ENCODE assay signal across 8 cellular contexts in the genomic region with DNA sequence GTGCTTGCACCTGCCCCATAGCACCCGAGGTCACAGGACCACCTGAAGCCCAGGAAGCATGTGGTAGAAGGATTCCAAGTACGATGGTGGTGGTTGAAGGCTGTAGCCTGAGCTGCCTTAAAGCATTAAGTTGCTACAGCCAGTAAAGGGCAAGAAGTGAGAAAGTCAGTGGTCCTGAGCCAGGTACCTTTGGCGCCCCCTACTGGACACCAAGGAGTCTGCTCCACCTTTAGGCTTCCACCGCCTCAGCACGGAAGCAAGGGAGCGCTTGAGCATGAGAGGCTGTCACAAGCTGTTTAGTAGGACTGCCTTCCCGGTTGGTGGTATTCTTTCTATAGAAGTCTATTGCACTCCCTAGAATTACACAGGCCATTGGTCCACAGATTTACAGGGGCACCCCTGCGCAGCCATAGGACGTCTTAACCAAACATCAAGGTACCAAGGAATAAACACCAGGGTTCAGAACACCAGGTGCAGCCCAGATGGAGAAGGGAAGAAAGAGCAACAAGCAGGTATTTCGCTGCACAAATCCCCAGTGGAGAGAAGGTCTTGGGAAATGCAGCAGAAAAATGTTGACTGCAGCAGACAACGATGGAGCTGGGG. TPM values are rescaled to one million over a fixed set of nuclear protein-coding genes. Genes with fewer than 3 reads are reported as not detected.
DNase-seq lines count a peak whose midpoint lies in the region; ATAC-seq and TF ChIP-seq lines count a peak whose summit lies in the region.

No MANE protein-coding gene starts in this region.

- peaks cover 12% of the 10 kb centered on the region for H3K23me2 ChIP-seq in H9 (ENCODE audit: insufficient read length, low read depth, low read length, poor library complexity, severe bottlenecking)

- no peaks in the 10 kb centered on the region; a peak in 1 of 5 replicates for H3K9me3 Mint-ChIP-seq in H9
- no peaks in the 10 kb centered on the region for H3K9me3 Mint-ChIP-seq in natural killer cell treated with Interleukin-12 subunit alpha and Interleukin-12 subunit beta and Interleukin-15 and Interleukin-18, amount 100 ng/mL, for 72 hours
- H3K9me3 Mint-ChIP-seq in stimulated activated naive CD8-positive, alpha-beta T cell treated with anti-CD3 and anti-CD28 coated beads, Interleukin-15, amount 100 ng/mL, for 72 hours, result no peaks in the 10 kb centered on the region

- no peak overlapping the region for H3K4me2 ChIP-seq in H9 (ENCODE audit: insufficient read depth, insufficient read length, low read length)

- no peak overlapping the region for H3K14ac ChIP-seq in H9 (ENCODE audit: insufficient read depth, low read length)

- no peak overlapping the region for H2BK20ac ChIP-seq in H9 (ENCODE audit: low read depth, low read length, poor library complexity, severe bottlenecking)

- peaks cover 34% of the 10 kb centered on the region for H3K27me3 ChIP-seq in H9 (ENCODE audit: insufficient read depth, low read length)

- no peak overlapping the region for H3T11ph ChIP-seq in H9 (ENCODE audit: low read length)

- peaks cover 16 to 27% of the 10 kb centered on the region in 2 experiments for H3K4me1 Mint-ChIP-seq in H9
- H3K4me1 Mint-ChIP-seq in natural killer cell treated with Interleukin-12 subunit alpha and Interleukin-12 subunit beta and Interleukin-15 and Interleukin-18, amount 100 ng/mL, for 72 hours (ENCODE audit: low read depth in 2 of 2), result peaks cover 0 to 9% of the 10 kb centered on the region in 2 donors
- peaks cover 18% of the 10 kb centered on the region for H3K4me1 Mint-ChIP-seq in stimulated activated naive CD8-positive, alpha-beta T cell treated with anti-CD3 and anti-CD28 coated beads, Interleukin-15, amount 100 ng/mL, for 72 hours

- no peak overlapping the region for H3K18ac ChIP-seq in H9 (ENCODE audit: insufficient read length, low read depth, low read length)

- H2BK12ac ChIP-seq in H9 (ENCODE audit: insufficient read length, low read depth, low read length), result no peak overlapping the region

- no peak overlapping the region for H2AFZ ChIP-seq in H9 (ENCODE audit: low read length)

- no peak overlapping the region for H4K5ac ChIP-seq in H9 (ENCODE audit: insufficient read length, low read depth, low read length)

- H2BK120ac ChIP-seq in H9 (ENCODE audit: low read depth, low read length, poor library complexity, severe bottlenecking), result no peak overlapping the region

- H2AK5ac ChIP-seq in H9 (ENCODE audit: insufficient read length, low read length), result no peak overlapping the region

- no peaks in the 10 kb centered on the region for H3K4me1 ChIP-seq in H9 (ENCODE audit: insufficient read depth, low read length)

- TF ChIP-seq POLR2A in erythroblast (IDR thresholded peaks at IDR 0.05; ENCODE audit: low read length), result no peak

- no peak overlapping the region for H3K27ac ChIP-seq in H9 (ENCODE audit: insufficient read length, low read depth, low read length)

- no peak overlapping the region for H3K27ac Mint-ChIP-seq in H9
- H3K27ac Mint-ChIP-seq in natural killer cell treated with Interleukin-12 subunit alpha and Interleukin-12 subunit beta and Interleukin-15 and Interleukin-18, amount 100 ng/mL, for 72 hours, result no peak overlapping the region
- H3K27ac Mint-ChIP-seq in stimulated activated naive CD8-positive, alpha-beta T cell treated with anti-CD3 and anti-CD28 coated beads, Interleukin-15, amount 100 ng/mL, for 72 hours, result no peak overlapping the region

- no peak overlapping the region for H4K91ac ChIP-seq in H9 (ENCODE audit: insufficient read length, low read depth, low read length)

- no CpG with 5 or more reads among the region's 11 CpGs for WGBS in H9 (ENCODE audit: extremely low coverage, insufficient read length, low lambda C conversion rate)

- peaks cover 85% of the 10 kb centered on the region for H3K27me3 Mint-ChIP-seq in H9 (ENCODE audit: low read depth)
- peaks cover 35 to 37% of the 10 kb centered on the region in 2 donors for H3K27me3 Mint-ChIP-seq in natural killer cell treated with Interleukin-12 subunit alpha and Interleukin-12 subunit beta and Interleukin-15 and Interleukin-18, amount 100 ng/mL, for 72 hours
- peaks cover 75% of the 10 kb centered on the region for H3K27me3 Mint-ChIP-seq in stimulated activated naive CD8-positive, alpha-beta T cell treated with anti-CD3 and anti-CD28 coated beads, Interleukin-15, amount 100 ng/mL, for 72 hours

- no peak overlapping the region for H3K4ac ChIP-seq in H9 (ENCODE audit: low read depth, low read length)

- peak; percentile 63 to 64 for ATAC-seq in natural killer cell treated with Interleukin-12 subunit alpha and Interleukin-12 subunit beta and Interleukin-15 and Interleukin-18, amount 100 ng/mL, for 72 hours
- peak; percentile 70 for ATAC-seq in stimulated activated naive CD8-positive, alpha-beta T cell treated with anti-CD3 and anti-CD28 coated beads, Interleukin-15, amount 100 ng/mL, for 72 hours
- no peak for ATAC-seq in GM21367 (IDR thresholded peaks at IDR 0.05; ENCODE audit: unreplicated experiment)

- DNase-seq in COLO668 (lab: John Stamatoyannopoulos, UW; ENCODE audit: unreplicated experiment) (peak; percentile 38), H9 (peak; percentile 91), NCI-H526 (lab: John Stamatoyannopoulos, UW) (peak; percentile 20 to 82), erythroblast (lab: John Stamatoyannopoulos, UW) (peak; percentile 73 to 85)
- DNase-seq in activated CD8-positive, alpha-beta memory T cell treated with anti-CD3 and anti-CD28 coated beads, Interleukin-2, amount 50 U/mL, for 1 hour (ENCODE audit: extremely low read depth), result peak; percentile 12
- DNase-seq in natural killer cell treated with Interleukin-12 subunit alpha and Interleukin-12 subunit beta and Interleukin-15 and Interleukin-18, amount 100 ng/mL, for 72 hours (ENCODE audit: low spot score), result no peak
- peak; percentile 57 to 66 for DNase-seq in stimulated activated naive CD8-positive, alpha-beta T cell treated with anti-CD3 and anti-CD28 coated beads, Interleukin-15, amount 100 ng/mL, for 72 hours

- no peaks in the 10 kb centered on the region for H3K79me1 ChIP-seq in H9 (ENCODE audit: insufficient read depth, low read depth, low read length, poor library complexity, severe bottlenecking)

- H3K23ac ChIP-seq in H9 (ENCODE audit: insufficient read length, low read depth, low read length), result no peak overlapping the region

- H3K79me2 ChIP-seq in H9 (ENCODE audit: insufficient read depth, low read length), result no peaks in the 10 kb centered on the region

- H3K56ac ChIP-seq in H9 (ENCODE audit: insufficient read length, low read depth, low read length), result no peak overlapping the region

- no peak overlapping the region for H2BK15ac ChIP-seq in H9 (ENCODE audit: low read depth, low read length)

- no peak overlapping the region for H2BK5ac ChIP-seq in H9 (ENCODE audit: insufficient read length, low read length)

- H4K20me1 ChIP-seq in H9 (ENCODE audit: control insufficient read depth, insufficient read depth, insufficient read length), result no peaks in the 10 kb centered on the region

- H3K4me3 Mint-ChIP-seq in H9, result peak overlapping the region in 1 of 2 experiments; percentile 45; a peak in 1 of 5 replicates
- H3K4me3 Mint-ChIP-seq in natural killer cell treated with Interleukin-12 subunit alpha and Interleukin-12 subunit beta and Interleukin-15 and Interleukin-18, amount 100 ng/mL, for 72 hours, result no peak overlapping the region
- H3K4me3 Mint-ChIP-seq in stimulated activated naive CD8-positive, alpha-beta T cell treated with anti-CD3 and anti-CD28 coated beads, Interleukin-15, amount 100 ng/mL, for 72 hours, result no peak overlapping the region

- H4K8ac ChIP-seq in H9 (replicated peaks; ENCODE audit: insufficient read length, low read depth, low read length), result no peak overlapping the region

- no peaks in the 10 kb centered on the region for H3K9me3 ChIP-seq in H9 (ENCODE audit: control insufficient read depth, low read depth, low read length)

- TF ChIP-seq CTCF in H9 (conservative IDR thresholded peaks at IDR 0.05), result peak; percentile 98

- H3K9ac ChIP-seq in H9 (ENCODE audit: extremely low read depth, insufficient read length, low read length), result no peak overlapping the region

- H3K36me3 Mint-ChIP-seq in H9 (ENCODE audit: insufficient read depth in 1 of 3, low read depth in 3 of 3), result no peaks in the 10 kb centered on the region
- no peaks in the 10 kb centered on the region for H3K36me3 Mint-ChIP-seq in natural killer cell treated with Interleukin-12 subunit alpha and Interleukin-12 subunit beta and Interleukin-15 and Interleukin-18, amount 100 ng/mL, for 72 hours

RNA-seq across cellular contexts. Expression of a gene that starts 2.2 kb away (rescaled TPM):
- total RNA-seq in H9 (2021), result 0.46 and 0.48 TPM in 2 replicates
- total RNA-seq in natural killer cell treated with Interleukin-12 subunit alpha and Interleukin-12 subunit beta and Interleukin-15 and Interleukin-18, amount 100 ng/mL, for 72 hours, result not detected
